2 cellular contexts compared by ENCODE assay signal in genomic region chr15:43799209-43799944, GRCh38.
TF ChIP-seq lines count a peak whose summit lies in the region.

No MANE protein-coding gene starts in this region.

TF ChIP-seq in A549, 52 proteins besides CTCF, POLR2A, EP300 and RAD21:
- no peak for TF ChIP-seq ZFP36 (IDR thresholded peaks at IDR 0.05; ENCODE audit: borderline replicate concordance, partially characterized antibody)
- TF ChIP-seq NPAS2 (CRISPR knock-in tag; IDR thresholded peaks at IDR 0.05; ENCODE audit: borderline replicate concordance) = no peak
- TF ChIP-seq FOXS1 (CRISPR knock-in tag; IDR thresholded peaks at IDR 0.05) = no peak
- TF ChIP-seq, protein P1, sequence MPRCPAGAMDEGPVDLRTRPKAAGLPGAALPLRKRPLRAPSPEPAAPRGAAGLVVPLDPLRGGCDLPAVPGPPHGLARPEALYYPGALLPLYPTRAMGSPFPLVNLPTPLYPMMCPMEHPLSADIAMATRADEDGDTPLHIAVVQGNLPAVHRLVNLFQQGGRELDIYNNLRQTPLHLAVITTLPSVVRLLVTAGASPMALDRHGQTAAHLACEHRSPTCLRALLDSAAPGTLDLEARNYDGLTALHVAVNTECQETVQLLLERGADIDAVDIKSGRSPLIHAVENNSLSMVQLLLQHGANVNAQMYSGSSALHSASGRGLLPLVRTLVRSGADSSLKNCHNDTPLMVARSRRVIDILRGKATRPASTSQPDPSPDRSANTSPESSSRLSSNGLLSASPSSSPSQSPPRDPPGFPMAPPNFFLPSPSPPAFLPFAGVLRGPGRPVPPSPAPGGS (IDR thresholded peaks at IDR 0.05) = no peak
- TF ChIP-seq REST (IDR thresholded peaks at IDR 0.05) = no peak
- no peak for TF ChIP-seq MAX (IDR thresholded peaks at IDR 0.05)
- TF ChIP-seq RNF2 (IDR thresholded peaks at IDR 0.05; ENCODE audit: borderline replicate concordance, low read depth) = no peak
- TF ChIP-seq TFCP2L1 (CRISPR knock-in tag; IDR thresholded peaks at IDR 0.05) = no peak
- no peak for TF ChIP-seq ZC3H11A (IDR thresholded peaks at IDR 0.05)
- no peak for TF ChIP-seq HES2 (IDR thresholded peaks at IDR 0.05)
- TF ChIP-seq PHF8 (IDR thresholded peaks at IDR 0.05; ENCODE audit: borderline replicate concordance, low read depth) = no peak

TF ChIP-seq in HCT116, 20 proteins besides CTCF, POLR2A, EP300 and RAD21:
- TF ChIP-seq SIN3A (IDR thresholded peaks at IDR 0.05; ENCODE audit: low read depth) = no peak
- no peak for TF ChIP-seq SRF (IDR thresholded peaks at IDR 0.05; ENCODE audit: low read depth)
- no peak for TF ChIP-seq ELF1 (IDR thresholded peaks at IDR 0.05; ENCODE audit: borderline replicate concordance, low read depth)
- TF ChIP-seq CEBPB (IDR thresholded peaks at IDR 0.05; ENCODE audit: low read depth) = no peak
- no peak for TF ChIP-seq POLR2AphosphoS5 (IDR thresholded peaks at IDR 0.05; ENCODE audit: low read depth, low read length)
